1 cellular context compared by ENCODE assay signal in genomic region chr10:109866168-109866994, GRCh38.
A peak's percentile ranks its signal among the peaks of the same experiment; 100 is the strongest.
TF ChIP-seq lines count a peak whose summit lies in the region.

No MANE protein-coding gene starts in this region.

TF ChIP-seq in K562, 482 proteins besides CTCF, POLR2A, EP300 and RAD21 (continued from another document):
- TF ChIP-seq PRDM10 (IDR thresholded peaks at IDR 0.05; ENCODE audit: partially characterized antibody) (no peak), GTF2F1 (IDR thresholded peaks at IDR 0.05; ENCODE audit: low read depth, low read length) (no peak), CREM (IDR thresholded peaks at IDR 0.05; ENCODE audit: low read depth) (peak; percentile 50; the same call in 1 of the 2 replicates), MXI1 (IDR thresholded peaks at IDR 0.05; ENCODE audit: low read depth, low read length) (no peak), KHSRP (IDR thresholded peaks at IDR 0.05) (no peak)
TF ChIP-seq in K562: peak in this region for 2.
